In genomic region chr7:112550468-112551060, GRCh38 we compare ENCODE assay signal across 8 cellular contexts.
DNase-seq lines count a peak whose midpoint lies in the region; ATAC-seq and TF ChIP-seq lines count a peak whose summit lies in the region.

No MANE protein-coding gene starts in this region.

- CTCF ChIA-PET in CD8-positive, alpha-beta memory T cell (lab: Charles Lee), result interaction anchor here (0.7 to 2.0 kb wide), 6 partner anchors 33 to 875 kb away, joined by 3 to 17 read pairs (median 4); no protein-coding TSS in a partner anchor
- CTCF ChIA-PET in activated B cell treated with CpG ODN at 0.5 μM for 24 hours (lab: Charles Lee), result interaction anchor here (0.6 to 3.0 kb wide), 9 partner anchors 7 to 1550 kb away, joined by 3 to 81 read pairs (median 4); no protein-coding TSS in a partner anchor

- no peak overlapping the region for H3K27ac Mint-ChIP-seq in CD8-positive, alpha-beta memory T cell
- H3K27ac Mint-ChIP-seq in activated B cell treated with CpG ODN at 0.5 μM for 24 hours, result no peak overlapping the region

- 16 to 30% (median 18%) methylated on average over 2 of the region's 2 CpGs for WGBS in heart left ventricle, 4 donors
- 34% methylated on average over 2 of the region's 2 CpGs for WGBS in smooth muscle cell (ENCODE audit: low lambda C conversion rate)

- H3K27ac ChIP-seq in CD8-positive, alpha-beta memory T cell (ENCODE audit: low read depth, low read length), result no peak overlapping the region
- H3K27ac ChIP-seq in heart left ventricle, result no peak overlapping the region
- H3K27ac ChIP-seq in smooth muscle cell (ENCODE audit: low read depth), result no peak overlapping the region

- no peak overlapping the region for H2AFZ ChIP-seq in smooth muscle cell (ENCODE audit: low read depth)

- no peaks in the 10 kb centered on the region for H3K9me3 Mint-ChIP-seq in CD8-positive, alpha-beta memory T cell
- no peaks in the 10 kb centered on the region for H3K9me3 Mint-ChIP-seq in activated B cell treated with CpG ODN at 0.5 μM for 24 hours

- H3F3A ChIP-seq in smooth muscle cell (ENCODE audit: low read depth), result no peaks in the 10 kb centered on the region

- peaks cover 3 to 22% of the 10 kb centered on the region in 2 donors for H3K27me3 Mint-ChIP-seq in CD8-positive, alpha-beta memory T cell
- peaks cover 1% of the 10 kb centered on the region for H3K27me3 Mint-ChIP-seq in activated B cell treated with CpG ODN at 0.5 μM for 24 hours

- no peaks in the 10 kb centered on the region for H3K9me3 ChIP-seq in CD8-positive, alpha-beta memory T cell (ENCODE audit: low read length)
- H3K9me3 ChIP-seq in heart left ventricle (no peaks in the 10 kb centered on the region), smooth muscle cell (replicated peaks; ENCODE audit: low read depth) (no peaks in the 10 kb centered on the region)

- H3K79me2 ChIP-seq in smooth muscle cell (ENCODE audit: low read depth), result no peaks in the 10 kb centered on the region

- no peaks in the 10 kb centered on the region for H3K27me3 ChIP-seq in CD8-positive, alpha-beta memory T cell (ENCODE audit: insufficient read depth, low read length, poor library complexity, severe bottlenecking)
- no peaks in the 10 kb centered on the region for H3K27me3 ChIP-seq in heart left ventricle
- H3K27me3 ChIP-seq in smooth muscle cell (ENCODE audit: low read depth), result no peaks in the 10 kb centered on the region

- H3K4me2 ChIP-seq in smooth muscle cell, result no peak overlapping the region

- no peak overlapping the region for H3K4me3 Mint-ChIP-seq in CD8-positive, alpha-beta memory T cell
- no peak overlapping the region for H3K4me3 Mint-ChIP-seq in activated B cell treated with CpG ODN at 0.5 μM for 24 hours

- H3K36me3 Mint-ChIP-seq in CD8-positive, alpha-beta memory T cell, result no peaks in the 10 kb centered on the region
- no peaks in the 10 kb centered on the region for H3K36me3 Mint-ChIP-seq in activated B cell treated with CpG ODN at 0.5 μM for 24 hours (ENCODE audit: low read depth)

- peak; percentile 97 for ATAC-seq in GM18499 (IDR thresholded peaks at IDR 0.05; ENCODE audit: insufficient read depth, unreplicated experiment)
- peak; percentile 87 for ATAC-seq in HG02759 (IDR thresholded peaks at IDR 0.05; ENCODE audit: unreplicated experiment)
- ATAC-seq in activated B cell treated with CpG ODN at 0.5 μM for 24 hours (ENCODE audit: low read depth), result peak; percentile 49
- peak; percentile 37 to 77 (median 56) for ATAC-seq in heart left ventricle

- TF ChIP-seq POLR2A in heart left ventricle (IDR thresholded peaks at IDR 0.05), result no peak

- POLR2A ChIA-PET in CD8-positive, alpha-beta memory T cell (lab: Charles Lee), result no interaction called here
- POLR2A ChIA-PET in activated B cell treated with CpG ODN at 0.5 μM for 24 hours (lab: Charles Lee), result no interaction called here

- TF ChIP-seq CTCF in activated B cell treated with CpG ODN at 0.5 μM for 24 hours (IDR thresholded peaks at IDR 0.05) (no peak), heart left ventricle (IDR thresholded peaks at IDR 0.05) (peak; percentile 76 to 96 (median 90)), smooth muscle cell (IDR thresholded peaks at IDR 0.05; ENCODE audit: borderline replicate concordance, insufficient read depth, poor library complexity, severe bottlenecking) (peak; percentile 83)

- H4K20me1 ChIP-seq in smooth muscle cell (ENCODE audit: low read depth), result no peaks in the 10 kb centered on the region

- no peaks in the 10 kb centered on the region for H3K4me1 Mint-ChIP-seq in CD8-positive, alpha-beta memory T cell
- no peaks in the 10 kb centered on the region for H3K4me1 Mint-ChIP-seq in activated B cell treated with CpG ODN at 0.5 μM for 24 hours

- intact Hi-C loops in activated B cell treated with CpG ODN at 0.5 μM for 24 hours (cut with micrococcal nuclease), result loop anchor here (1.0 to 2.0 kb wide), 7 partner anchors 319 to 1148 kb away; no protein-coding TSS in a partner anchor
- intact Hi-C loops in heart left ventricle (cut with DNase I), result loop anchor here (1.0 to 10.0 kb wide), 11 partner anchors 124 to 1154 kb away; no protein-coding TSS in a partner anchor

- no peak overlapping the region for H3K4me3 ChIP-seq in CD8-positive, alpha-beta memory T cell (ENCODE audit: low read length)
- H3K4me3 ChIP-seq in heart left ventricle (no peak overlapping the region), smooth muscle cell (no peak overlapping the region)

- H3K4me1 ChIP-seq in CD8-positive, alpha-beta memory T cell (ENCODE audit: insufficient read depth, low read length), result no peaks in the 10 kb centered on the region
- H3K4me1 ChIP-seq in heart left ventricle, result no peaks in the 10 kb centered on the region
- no peaks in the 10 kb centered on the region for H3K4me1 ChIP-seq in smooth muscle cell (ENCODE audit: low read depth)

- no peaks in the 10 kb centered on the region for H3K36me3 ChIP-seq in CD8-positive, alpha-beta memory T cell (ENCODE audit: insufficient read depth, low read length)
- H3K36me3 ChIP-seq in heart left ventricle (no peaks in the 10 kb centered on the region), smooth muscle cell (ENCODE audit: low read depth) (no peaks in the 10 kb centered on the region)

- H3K9ac ChIP-seq in smooth muscle cell (ENCODE audit: low read depth), result no peak overlapping the region

- peak in 3 of 5 donors; percentile 4 to 44 (median 40) for DNase-seq in CD8-positive, alpha-beta memory T cell
- DNase-seq in NCI-H2029 treated with DMSO at 0.1 percent for 48 hours (lab: John Stamatoyannopoulos, UW), result peak; percentile 57
- DNase-seq in activated B cell treated with CpG ODN at 0.5 μM for 24 hours, result no peak
- no peak for DNase-seq in heart left ventricle
- DNase-seq in smooth muscle cell (lab: John Stamatoyannopoulos, UW; ENCODE audit: unreplicated experiment), result no peak
- no peak for DNase-seq in HPDE6-E6E7 (ENCODE audit: extremely low spot score)

Comparison
In these comparisons a context has a peak if more than half of its experiments do, and no peak if none do; other contexts are left out.
1. DNase-seq: peak in CD8-positive, alpha-beta memory T cell (3 of 5) and NCI-H2029 treated with DMSO at 0.1 percent for 48 hours (single experiment); none in activated B cell treated with CpG ODN at 0.5 μM for 24 hours (single experiment), heart left ventricle (0 of 5), smooth muscle cell (single experiment) and HPDE6-E6E7 (single experiment).
2. Peak in every context shown above with its lines, with median percentiles within 50 percentile points of each other: ATAC-seq.